Comparison of ENCODE assay signal across 15 cellular contexts in the genomic region with DNA sequence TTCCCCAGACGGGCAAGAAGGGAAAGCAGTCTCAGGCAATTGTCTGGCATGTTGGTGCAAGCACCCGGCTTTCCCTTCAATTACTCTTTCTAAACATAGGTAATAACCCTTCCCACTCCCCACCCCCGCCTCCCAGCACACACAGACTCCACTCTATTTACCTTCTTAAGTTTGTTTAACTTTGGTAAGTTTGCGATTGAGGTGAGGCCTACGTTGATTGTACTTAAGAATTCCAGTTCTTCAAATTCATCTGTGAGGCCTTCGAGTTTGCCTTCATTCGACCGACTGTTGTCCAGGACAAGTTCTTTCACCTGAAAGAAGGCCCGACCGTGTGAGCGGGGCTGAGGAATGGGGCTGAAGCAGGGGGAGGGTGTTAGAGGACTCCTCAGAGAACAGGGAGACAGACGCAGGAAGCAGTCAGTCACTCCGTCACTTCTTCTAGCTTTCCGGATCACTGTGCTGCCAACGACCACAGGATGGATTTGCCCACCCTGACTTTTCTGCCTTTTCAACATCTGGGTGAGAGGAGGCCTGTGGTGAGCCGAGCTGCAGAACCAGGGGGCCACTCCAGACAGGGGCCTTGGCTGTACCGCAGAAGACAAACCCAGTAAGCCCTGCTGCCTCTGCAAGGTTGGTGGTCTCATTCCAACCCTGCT. TPM values are rescaled to one million over a fixed set of nuclear protein-coding genes. Genes with fewer than 3 reads are reported as not detected.
DNase-seq lines count a peak whose midpoint lies in the region; ATAC-seq and TF ChIP-seq lines count a peak whose summit lies in the region.
"Had no signal": no experiment of that assay in that cellular context is flagged by ENCODE, and none has a peak within 500 bp of the region (broad histone marks: within the 10 kb centered on the region; RNA-seq: fewer than 3 reads in every experiment).

No MANE protein-coding gene starts in this region.

- H3K79me1 ChIP-seq in neuronal stem cell (ENCODE audit: low read depth, low read length): peaks cover 18% of the 10 kb centered on the region

- no peak for TF ChIP-seq POLR2A in right lobe of liver (IDR thresholded peaks at IDR 0.05)

- no peak overlapping the region for H3K14ac ChIP-seq in neuronal stem cell (ENCODE audit: low read length)

- H3K9me3 ChIP-seq in BLaER1 (no peaks in the 10 kb centered on the region), neuronal stem cell (replicated peaks in 1 of 2; ENCODE audit: control insufficient read depth in 2 of 2, insufficient read depth in 1 of 2, low read depth in 1 of 2, low read length in 2 of 2) (no peaks in the 10 kb centered on the region), right lobe of liver (no peaks in the 10 kb centered on the region)

- H4K91ac ChIP-seq in neuronal stem cell (ENCODE audit: low read depth, low read length, poor library complexity): no peak overlapping the region

- H2BK5ac ChIP-seq in neuronal stem cell (ENCODE audit: low read length): no peak overlapping the region

- peak overlapping the region; percentile 9 for H3K23ac ChIP-seq in neuronal stem cell (ENCODE audit: low read depth, low read length, poor library complexity)

- no peak overlapping the region for H2BK12ac ChIP-seq in neuronal stem cell (ENCODE audit: low read length)

- H3K18ac ChIP-seq in neuronal stem cell (ENCODE audit: low read length): no peak overlapping the region

- peak; percentile 73 for DNase-seq in HPDE6-E6E7 (ENCODE audit: extremely low spot score)
- no peak for DNase-seq in neuronal stem cell (ENCODE audit: low spot score)
- DNase-seq in NCI-H226: no peak
- DNase-seq in right lobe of liver: no peak
- DNase-seq: C1 segment of cervical spinal cord; kidney; MV-4-11; NCI-H446 treated with DMSO at 0.1 percent for 48 hours; stimulated activated CD8-positive, alpha-beta memory T cell treated with anti-CD3 and anti-CD28 coated beads, Interleukin-4, amount 100 ng/mL, for 48 hours had no signal

- H2BK15ac ChIP-seq in neuronal stem cell (ENCODE audit: low read length): no peak overlapping the region

- ATAC-seq in esophagus mucosa (peak; percentile 65), GM21786 (IDR thresholded peaks at IDR 0.05; ENCODE audit: unreplicated experiment) (no peak), HG02885 (IDR thresholded peaks at IDR 0.05; ENCODE audit: poor library complexity, unreplicated experiment) (no peak), right lobe of liver (no peak)
- ATAC-seq: Panc1 had no signal

- no peak overlapping the region for H2BK120ac ChIP-seq in neuronal stem cell (ENCODE audit: low read depth, low read length)

- peaks cover 71% of the 10 kb centered on the region for H3K36me3 ChIP-seq in BLaER1
- peaks cover 38 to 98% of the 10 kb centered on the region in 2 donors for H3K36me3 ChIP-seq in neuronal stem cell (replicated peaks in 1 of 2; ENCODE audit: control insufficient read depth in 2 of 2, insufficient read depth in 2 of 2, low read length in 2 of 2)
- peaks cover 0 to 40% (median 1%) of the 10 kb centered on the region in 4 donors for H3K36me3 ChIP-seq in right lobe of liver

- H3K9ac ChIP-seq in BLaER1: peak overlapping the region; percentile 75
- H3K9ac ChIP-seq in neuronal stem cell (ENCODE audit: low read depth, low read length, poor library complexity): no peak overlapping the region

- no CpG with 5 or more reads among the region's 17 CpGs for WGBS in neuronal stem cell (ENCODE audit: extremely low coverage in 2 of 2, insufficient read length in 2 of 2, insufficient replicate concordance in 1 of 2), 2 donors
- WGBS in right lobe of liver (ENCODE audit: insufficient coverage, low coverage, low lambda C conversion rate, missing lambda C conversion rate): 50% methylated on average over 9 of the region's 17 CpGs

- H3K4me1 ChIP-seq in BLaER1 (peaks cover 99% of the 10 kb centered on the region), neuronal stem cell (ENCODE audit: control insufficient read depth in 2 of 2, insufficient read depth in 1 of 2, low read depth in 1 of 2, low read length in 2 of 2) (peaks cover 11 to 26% of the 10 kb centered on the region in 2 donors), right lobe of liver (peaks cover 0 to 26% (median 7%) of the 10 kb centered on the region in 4 donors)

- intact Hi-C loops in right lobe of liver (cut with DNase I): loop anchor here in 1 of 2 donors (5.0 kb wide), 1 partner anchor 90 kb away; no protein-coding TSS in a partner anchor

- peak overlapping the region; percentile 86 for H3K27ac ChIP-seq in BLaER1
- no peak overlapping the region for H3K27ac ChIP-seq in neuronal stem cell (replicated peaks; ENCODE audit: low read length)
- no peak overlapping the region for H3K27ac ChIP-seq in right lobe of liver
- H3K27ac ChIP-seq: coronary artery had no signal

- H4K8ac ChIP-seq in neuronal stem cell (ENCODE audit: low read depth, low read length): no peak overlapping the region

- no peak overlapping the region for H2AK5ac ChIP-seq in neuronal stem cell (ENCODE audit: low read depth, low read length)

- H3K27me3 ChIP-seq in BLaER1: no peaks in the 10 kb centered on the region
- no peaks in the 10 kb centered on the region for H3K27me3 ChIP-seq in neuronal stem cell (ENCODE audit: control insufficient read depth in 3 of 3, insufficient read depth in 3 of 3, low read depth in 1 of 3, low read length in 3 of 3)
- no peaks in the 10 kb centered on the region for H3K27me3 ChIP-seq in right lobe of liver

- H3K4me2 ChIP-seq in BLaER1 (peak overlapping the region; percentile 92), neuronal stem cell (ENCODE audit: insufficient read depth, low read length, poor library complexity, severe bottlenecking) (no peak overlapping the region)

- H3K4me3 ChIP-seq in BLaER1 (peak overlapping the region; percentile 45), neuronal stem cell (ENCODE audit: low read length in 2 of 2) (no peak overlapping the region), right lobe of liver (no peak overlapping the region)
- H3K4me3 ChIP-seq: coronary artery had no signal

- H4K20me1 ChIP-seq in BLaER1: peaks cover 100% of the 10 kb centered on the region

- no peak overlapping the region for H2AFZ ChIP-seq in neuronal stem cell (ENCODE audit: low read length)

- no peak for TF ChIP-seq CTCF in right lobe of liver (IDR thresholded peaks at IDR 0.05)

- H3K4ac ChIP-seq in neuronal stem cell (ENCODE audit: low read length): no peak overlapping the region

RNA-seq across cellular contexts. Expression of gene ANP32A, which starts 33.0 kb away (rescaled TPM):
- 58.9 TPM for total RNA-seq in esophagus mucosa
- polyA plus RNA-seq in neuronal stem cell (2013, experiment 1 of 2): 488 TPM
- 480 TPM for polyA plus RNA-seq in neuronal stem cell (2013, experiment 2 of 2)
- 10 to 100 TPM; 39.9 to 66.6 (median 49.0) TPM for total RNA-seq in right lobe of liver
